1 cellular context compared by ENCODE assay signal in the genomic region with DNA sequence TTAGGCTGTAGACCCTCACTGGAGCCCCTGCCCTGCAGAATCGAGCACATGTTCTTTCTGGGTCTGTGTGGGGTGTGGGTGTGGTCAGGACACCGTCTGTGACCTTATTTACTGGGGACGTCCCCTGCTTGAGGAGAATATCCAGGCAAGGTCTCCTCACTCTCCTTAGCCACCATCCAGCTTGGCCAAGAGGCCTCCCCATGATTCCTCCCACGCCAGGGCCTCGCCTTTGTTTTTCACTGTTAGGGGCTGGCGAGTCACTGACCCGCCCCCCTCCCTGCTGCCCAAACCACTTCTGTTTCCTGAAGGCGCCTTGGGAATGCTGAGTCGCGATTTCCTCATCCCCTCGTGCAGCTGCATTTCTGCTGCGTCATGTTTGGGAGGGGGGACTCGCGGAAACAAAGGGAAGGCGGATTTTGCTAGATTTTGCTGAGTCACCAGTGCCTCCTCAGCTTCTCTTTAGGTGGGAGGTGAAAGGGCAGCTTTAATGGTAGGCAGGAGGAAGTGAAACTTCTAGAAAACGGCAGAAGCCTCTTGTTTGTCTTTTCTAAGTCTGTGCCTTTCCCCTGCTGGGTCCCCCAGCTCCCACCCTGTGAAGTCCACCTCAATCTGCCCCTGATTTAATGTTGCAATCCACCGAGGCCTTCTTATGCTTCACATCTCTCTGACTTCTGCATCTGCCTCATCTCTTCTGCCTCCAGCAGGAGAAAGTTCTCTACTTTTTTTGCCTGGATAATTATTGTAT.
A peak's percentile ranks its signal among the peaks of the same experiment; 100 is the strongest.
TF ChIP-seq lines count a peak whose summit lies in the region.

No MANE protein-coding gene starts in this region.

TF ChIP-seq in GM12878, 131 proteins besides CTCF, POLR2A, EP300 and RAD21 (continued from another document and continues in another):
- TF ChIP-seq, protein P1, sequence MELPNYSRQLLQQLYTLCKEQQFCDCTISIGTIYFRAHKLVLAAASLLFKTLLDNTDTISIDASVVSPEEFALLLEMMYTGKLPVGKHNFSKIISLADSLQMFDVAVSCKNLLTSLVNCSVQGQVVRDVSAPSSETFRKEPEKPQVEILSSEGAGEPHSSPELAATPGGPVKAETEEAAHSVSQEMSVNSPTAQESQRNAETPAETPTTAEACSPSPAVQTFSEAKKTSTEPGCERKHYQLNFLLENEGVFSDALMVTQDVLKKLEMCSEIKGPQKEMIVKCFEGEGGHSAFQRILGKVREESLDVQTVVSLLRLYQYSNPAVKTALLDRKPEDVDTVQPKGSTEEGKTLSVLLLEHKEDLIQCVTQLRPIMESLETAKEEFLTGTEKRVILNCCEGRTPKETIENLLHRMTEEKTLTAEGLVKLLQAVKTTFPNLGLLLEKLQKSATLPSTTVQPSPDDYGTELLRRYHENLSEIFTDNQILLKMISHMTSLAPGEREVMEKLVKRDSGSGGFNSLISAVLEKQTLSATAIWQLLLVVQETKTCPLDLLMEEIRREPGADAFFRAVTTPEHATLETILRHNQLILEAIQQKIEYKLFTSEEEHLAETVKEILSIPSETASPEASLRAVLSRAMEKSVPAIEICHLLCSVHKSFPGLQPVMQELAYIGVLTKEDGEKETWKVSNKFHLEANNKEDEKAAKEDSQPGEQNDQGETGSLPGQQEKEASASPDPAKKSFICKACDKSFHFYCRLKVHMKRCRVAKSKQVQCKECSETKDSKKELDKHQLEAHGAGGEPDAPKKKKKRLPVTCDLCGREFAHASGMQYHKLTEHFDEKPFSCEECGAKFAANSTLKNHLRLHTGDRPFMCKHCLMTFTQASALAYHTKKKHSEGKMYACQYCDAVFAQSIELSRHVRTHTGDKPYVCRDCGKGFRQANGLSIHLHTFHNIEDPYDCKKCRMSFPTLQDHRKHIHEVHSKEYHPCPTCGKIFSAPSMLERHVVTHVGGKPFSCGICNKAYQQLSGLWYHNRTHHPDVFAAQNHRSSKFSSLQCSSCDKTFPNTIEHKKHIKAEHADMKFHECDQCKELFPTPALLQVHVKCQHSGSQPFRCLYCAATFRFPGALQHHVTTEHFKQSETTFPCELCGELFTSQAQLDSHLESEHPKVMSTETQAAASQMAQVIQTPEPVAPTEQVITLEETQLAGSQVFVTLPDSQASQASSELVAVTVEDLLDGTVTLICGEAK (IDR thresholded peaks at IDR 0.05; ENCODE audit: borderline replicate concordance) = no peak; the same call in 1 of the 2 replicates
- TF ChIP-seq GABPA (IDR thresholded peaks at IDR 0.05; ENCODE audit: low read depth) (no peak), NR2F1 (conservative IDR thresholded peaks at IDR 0.05) (peak; percentile 99), FOXK2 (IDR thresholded peaks at IDR 0.05) (peak; percentile 56), RBBP5 (conservative IDR thresholded peaks at IDR 0.05) (no peak), ZSCAN29 (IDR thresholded peaks at IDR 0.05) (no peak), MEF2B (IDR thresholded peaks at IDR 0.05; ENCODE audit: partially characterized antibody, poor library complexity, severe bottlenecking) (peak; percentile 62), FOS (IDR thresholded peaks at IDR 0.05; ENCODE audit: borderline replicate concordance, extremely low read depth, insufficient read length) (no peak), TBL1XR1 (IDR thresholded peaks at IDR 0.05; ENCODE audit: low read depth, low read length) (peak; percentile 69; the same call in 1 of the 2 replicates), ZBED1 (IDR thresholded peaks at IDR 0.05; ENCODE audit: borderline replicate concordance) (no peak; the same call in none of the 2 replicates), BACH1 (IDR thresholded peaks at IDR 0.05; ENCODE audit: borderline replicate concordance) (peak; percentile 100), NR2C2 (IDR thresholded peaks at IDR 0.05; ENCODE audit: borderline replicate concordance, control insufficient read depth, insufficient read length, low read depth) (no peak), MXI1 (IDR thresholded peaks at IDR 0.05; ENCODE audit: low read depth, low read length) (peak; percentile 75), ZNF274 (IDR thresholded peaks at IDR 0.05; ENCODE audit: insufficient read depth, insufficient read length) (no peak), KLF5 (IDR thresholded peaks at IDR 0.05; ENCODE audit: partially characterized antibody) (no peak), SIN3A (IDR thresholded peaks at IDR 0.05; ENCODE audit: low read depth, low read length) (peak; percentile 59), TARDBP (IDR thresholded peaks at IDR 0.05; ENCODE audit: borderline replicate concordance) (0 out of 2 replicates have a peak, but pooled peaks have one; percentile 20), JUND (IDR thresholded peaks at IDR 0.05; ENCODE audit: low read depth, low read length) (no peak), TCF3 (IDR thresholded peaks at IDR 0.05; ENCODE audit: borderline replicate concordance, insufficient read depth, low read depth, low read length) (0 out of 2 replicates have a peak, but pooled peaks have one; percentile 41), SMAD1 (IDR thresholded peaks at IDR 0.05; ENCODE audit: low read depth, partially characterized antibody) (no peak), POLR2AphosphoS5 (IDR thresholded peaks at IDR 0.05; ENCODE audit: low read length) (no peak), SP1 (IDR thresholded peaks at IDR 0.05; ENCODE audit: low read depth, low read length) (peak; percentile 50), CREM (IDR thresholded peaks at IDR 0.05; ENCODE audit: low read depth) (peak; percentile 70), YY1 (IDR thresholded peaks at IDR 0.05; ENCODE audit: low read depth, low read length) (peak; percentile 71; the same call in 1 of the 2 replicates), CBX3 (IDR thresholded peaks at IDR 0.05; ENCODE audit: borderline replicate concordance, low read depth) (no peak), HDAC6 (IDR thresholded peaks at IDR 0.05; ENCODE audit: unreplicated experiment) (no peak), ZZZ3 (IDR thresholded peaks at IDR 0.05; ENCODE audit: control insufficient read depth, insufficient read length, low read depth) (no peak), SUZ12 (IDR thresholded peaks at IDR 0.05; ENCODE audit: unreplicated experiment) (no peak), MEF2A (IDR thresholded peaks at IDR 0.05; ENCODE audit: insufficient read depth, low read depth, low read length) (no peak), LARP7 (IDR thresholded peaks at IDR 0.05) (peak; percentile 72; the same call in 1 of the 2 replicates), SRF (IDR thresholded peaks at IDR 0.05; ENCODE audit: low read depth in 2 of 2, low read length in 2 of 2) (0 out of 4 replicates have a peak, but pooled peaks of 1 of the 2 experiments have one; percentile 37), CREB1 (IDR thresholded peaks at IDR 0.05; ENCODE audit: low read depth) (peak; percentile 50; the same call in 1 of the 2 replicates), SMAD5 (IDR thresholded peaks at IDR 0.05; ENCODE audit: low read depth) (no peak), BRCA1 (IDR thresholded peaks at IDR 0.05; ENCODE audit: low read depth, low read length) (no peak)
- TF ChIP-seq, protein P2, sequence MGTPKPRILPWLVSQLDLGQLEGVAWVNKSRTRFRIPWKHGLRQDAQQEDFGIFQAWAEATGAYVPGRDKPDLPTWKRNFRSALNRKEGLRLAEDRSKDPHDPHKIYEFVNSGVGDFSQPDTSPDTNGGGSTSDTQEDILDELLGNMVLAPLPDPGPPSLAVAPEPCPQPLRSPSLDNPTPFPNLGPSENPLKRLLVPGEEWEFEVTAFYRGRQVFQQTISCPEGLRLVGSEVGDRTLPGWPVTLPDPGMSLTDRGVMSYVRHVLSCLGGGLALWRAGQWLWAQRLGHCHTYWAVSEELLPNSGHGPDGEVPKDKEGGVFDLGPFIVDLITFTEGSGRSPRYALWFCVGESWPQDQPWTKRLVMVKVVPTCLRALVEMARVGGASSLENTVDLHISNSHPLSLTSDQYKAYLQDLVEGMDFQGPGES (IDR thresholded peaks at IDR 0.05) = no peak
- TF ChIP-seq, protein P3, sequence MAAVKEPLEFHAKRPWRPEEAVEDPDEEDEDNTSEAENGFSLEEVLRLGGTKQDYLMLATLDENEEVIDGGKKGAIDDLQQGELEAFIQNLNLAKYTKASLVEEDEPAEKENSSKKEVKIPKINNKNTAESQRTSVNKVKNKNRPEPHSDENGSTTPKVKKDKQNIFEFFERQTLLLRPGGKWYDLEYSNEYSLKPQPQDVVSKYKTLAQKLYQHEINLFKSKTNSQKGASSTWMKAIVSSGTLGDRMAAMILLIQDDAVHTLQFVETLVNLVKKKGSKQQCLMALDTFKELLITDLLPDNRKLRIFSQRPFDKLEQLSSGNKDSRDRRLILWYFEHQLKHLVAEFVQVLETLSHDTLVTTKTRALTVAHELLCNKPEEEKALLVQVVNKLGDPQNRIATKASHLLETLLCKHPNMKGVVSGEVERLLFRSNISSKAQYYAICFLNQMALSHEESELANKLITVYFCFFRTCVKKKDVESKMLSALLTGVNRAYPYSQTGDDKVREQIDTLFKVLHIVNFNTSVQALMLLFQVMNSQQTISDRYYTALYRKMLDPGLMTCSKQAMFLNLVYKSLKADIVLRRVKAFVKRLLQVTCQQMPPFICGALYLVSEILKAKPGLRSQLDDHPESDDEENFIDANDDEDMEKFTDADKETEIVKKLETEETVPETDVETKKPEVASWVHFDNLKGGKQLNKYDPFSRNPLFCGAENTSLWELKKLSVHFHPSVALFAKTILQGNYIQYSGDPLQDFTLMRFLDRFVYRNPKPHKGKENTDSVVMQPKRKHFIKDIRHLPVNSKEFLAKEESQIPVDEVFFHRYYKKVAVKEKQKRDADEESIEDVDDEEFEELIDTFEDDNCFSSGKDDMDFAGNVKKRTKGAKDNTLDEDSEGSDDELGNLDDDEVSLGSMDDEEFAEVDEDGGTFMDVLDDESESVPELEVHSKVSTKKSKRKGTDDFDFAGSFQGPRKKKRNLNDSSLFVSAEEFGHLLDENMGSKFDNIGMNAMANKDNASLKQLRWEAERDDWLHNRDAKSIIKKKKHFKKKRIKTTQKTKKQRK (IDR thresholded peaks at IDR 0.05; ENCODE audit: low read depth, low read length) = no peak
- TF ChIP-seq, protein P4, sequence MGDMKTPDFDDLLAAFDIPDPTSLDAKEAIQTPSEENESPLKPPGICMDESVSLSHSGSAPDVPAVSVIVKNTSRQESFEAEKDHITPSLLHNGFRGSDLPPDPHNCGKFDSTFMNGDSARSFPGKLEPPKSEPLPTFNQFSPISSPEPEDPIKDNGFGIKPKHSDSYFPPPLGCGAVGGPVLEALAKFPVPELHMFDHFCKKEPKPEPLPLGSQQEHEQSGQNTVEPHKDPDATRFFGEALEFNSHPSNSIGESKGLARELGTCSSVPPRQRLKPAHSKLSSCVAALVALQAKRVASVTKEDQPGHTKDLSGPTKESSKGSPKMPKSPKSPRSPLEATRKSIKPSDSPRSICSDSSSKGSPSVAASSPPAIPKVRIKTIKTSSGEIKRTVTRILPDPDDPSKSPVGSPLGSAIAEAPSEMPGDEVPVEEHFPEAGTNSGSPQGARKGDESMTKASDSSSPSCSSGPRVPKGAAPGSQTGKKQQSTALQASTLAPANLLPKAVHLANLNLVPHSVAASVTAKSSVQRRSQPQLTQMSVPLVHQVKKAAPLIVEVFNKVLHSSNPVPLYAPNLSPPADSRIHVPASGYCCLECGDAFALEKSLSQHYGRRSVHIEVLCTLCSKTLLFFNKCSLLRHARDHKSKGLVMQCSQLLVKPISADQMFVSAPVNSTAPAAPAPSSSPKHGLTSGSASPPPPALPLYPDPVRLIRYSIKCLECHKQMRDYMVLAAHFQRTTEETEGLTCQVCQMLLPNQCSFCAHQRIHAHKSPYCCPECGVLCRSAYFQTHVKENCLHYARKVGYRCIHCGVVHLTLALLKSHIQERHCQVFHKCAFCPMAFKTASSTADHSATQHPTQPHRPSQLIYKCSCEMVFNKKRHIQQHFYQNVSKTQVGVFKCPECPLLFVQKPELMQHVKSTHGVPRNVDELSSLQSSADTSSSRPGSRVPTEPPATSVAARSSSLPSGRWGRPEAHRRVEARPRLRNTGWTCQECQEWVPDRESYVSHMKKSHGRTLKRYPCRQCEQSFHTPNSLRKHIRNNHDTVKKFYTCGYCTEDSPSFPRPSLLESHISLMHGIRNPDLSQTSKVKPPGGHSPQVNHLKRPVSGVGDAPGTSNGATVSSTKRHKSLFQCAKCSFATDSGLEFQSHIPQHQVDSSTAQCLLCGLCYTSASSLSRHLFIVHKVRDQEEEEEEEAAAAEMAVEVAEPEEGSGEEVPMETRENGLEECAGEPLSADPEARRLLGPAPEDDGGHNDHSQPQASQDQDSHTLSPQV (IDR thresholded peaks at IDR 0.05) = peak; percentile 64; the same call in 1 of the 2 replicates
- TF ChIP-seq, protein P5, sequence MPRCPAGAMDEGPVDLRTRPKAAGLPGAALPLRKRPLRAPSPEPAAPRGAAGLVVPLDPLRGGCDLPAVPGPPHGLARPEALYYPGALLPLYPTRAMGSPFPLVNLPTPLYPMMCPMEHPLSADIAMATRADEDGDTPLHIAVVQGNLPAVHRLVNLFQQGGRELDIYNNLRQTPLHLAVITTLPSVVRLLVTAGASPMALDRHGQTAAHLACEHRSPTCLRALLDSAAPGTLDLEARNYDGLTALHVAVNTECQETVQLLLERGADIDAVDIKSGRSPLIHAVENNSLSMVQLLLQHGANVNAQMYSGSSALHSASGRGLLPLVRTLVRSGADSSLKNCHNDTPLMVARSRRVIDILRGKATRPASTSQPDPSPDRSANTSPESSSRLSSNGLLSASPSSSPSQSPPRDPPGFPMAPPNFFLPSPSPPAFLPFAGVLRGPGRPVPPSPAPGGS (IDR thresholded peaks at IDR 0.05; ENCODE audit: borderline replicate concordance, insufficient read depth, low read depth, low read length, poor library complexity, severe bottlenecking) = no peak
- TF ChIP-seq, protein P6, sequence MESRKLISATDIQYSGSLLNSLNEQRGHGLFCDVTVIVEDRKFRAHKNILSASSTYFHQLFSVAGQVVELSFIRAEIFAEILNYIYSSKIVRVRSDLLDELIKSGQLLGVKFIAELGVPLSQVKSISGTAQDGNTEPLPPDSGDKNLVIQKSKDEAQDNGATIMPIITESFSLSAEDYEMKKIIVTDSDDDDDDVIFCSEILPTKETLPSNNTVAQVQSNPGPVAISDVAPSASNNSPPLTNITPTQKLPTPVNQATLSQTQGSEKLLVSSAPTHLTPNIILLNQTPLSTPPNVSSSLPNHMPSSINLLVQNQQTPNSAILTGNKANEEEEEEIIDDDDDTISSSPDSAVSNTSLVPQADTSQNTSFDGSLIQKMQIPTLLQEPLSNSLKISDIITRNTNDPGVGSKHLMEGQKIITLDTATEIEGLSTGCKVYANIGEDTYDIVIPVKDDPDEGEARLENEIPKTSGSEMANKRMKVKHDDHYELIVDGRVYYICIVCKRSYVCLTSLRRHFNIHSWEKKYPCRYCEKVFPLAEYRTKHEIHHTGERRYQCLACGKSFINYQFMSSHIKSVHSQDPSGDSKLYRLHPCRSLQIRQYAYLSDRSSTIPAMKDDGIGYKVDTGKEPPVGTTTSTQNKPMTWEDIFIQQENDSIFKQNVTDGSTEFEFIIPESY (IDR thresholded peaks at IDR 0.05) = no peak
- TF ChIP-seq, protein P7, sequence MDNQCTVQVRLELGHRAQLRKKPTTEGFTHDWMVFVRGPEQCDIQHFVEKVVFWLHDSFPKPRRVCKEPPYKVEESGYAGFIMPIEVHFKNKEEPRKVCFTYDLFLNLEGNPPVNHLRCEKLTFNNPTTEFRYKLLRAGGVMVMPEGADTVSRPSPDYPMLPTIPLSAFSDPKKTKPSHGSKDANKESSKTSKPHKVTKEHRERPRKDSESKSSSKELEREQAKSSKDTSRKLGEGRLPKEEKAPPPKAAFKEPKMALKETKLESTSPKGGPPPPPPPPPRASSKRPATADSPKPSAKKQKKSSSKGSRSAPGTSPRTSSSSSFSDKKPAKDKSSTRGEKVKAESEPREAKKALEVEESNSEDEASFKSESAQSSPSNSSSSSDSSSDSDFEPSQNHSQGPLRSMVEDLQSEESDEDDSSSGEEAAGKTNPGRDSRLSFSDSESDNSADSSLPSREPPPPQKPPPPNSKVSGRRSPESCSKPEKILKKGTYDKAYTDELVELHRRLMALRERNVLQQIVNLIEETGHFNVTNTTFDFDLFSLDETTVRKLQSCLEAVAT (IDR thresholded peaks at IDR 0.05) = 0 out of 2 replicates have a peak, but pooled peaks have one; percentile 62
